In the genomic region with DNA sequence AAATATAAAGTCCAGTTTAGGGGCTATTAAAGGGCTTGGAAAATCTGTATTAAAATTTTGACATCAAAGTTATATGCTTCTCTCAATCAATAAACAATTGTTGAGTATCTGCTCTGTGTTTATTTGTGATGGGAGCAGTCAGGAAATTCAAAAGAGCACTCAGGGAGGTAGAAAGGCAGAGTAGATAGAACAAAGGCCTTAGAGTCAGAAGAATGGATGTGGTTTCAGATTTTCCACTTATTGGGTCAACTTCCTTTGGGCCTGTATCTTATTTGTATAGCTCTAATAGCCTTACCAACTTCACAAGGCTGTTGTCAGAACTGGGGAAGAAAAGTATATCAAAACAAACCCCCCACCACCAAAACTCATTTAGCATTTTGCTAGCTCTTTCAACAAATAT, we compare ENCODE assay signal across 19 cellular contexts.
"Had no signal": no experiment of that assay in that cellular context is flagged by ENCODE, and none has a peak within 500 bp of the region (broad histone marks: within the 10 kb centered on the region; RNA-seq: fewer than 3 reads in every experiment).

No MANE protein-coding gene starts in this region.

- H3K27ac Mint-ChIP-seq: activated T-helper 17 cell treated with anti-CD3 and anti-CD28 coated beads, Interleukin-2, amount 50 U/mL, for 72 hours; natural killer cell; stimulated activated naive CD8-positive, alpha-beta T cell treated with anti-CD3 and anti-CD28 coated beads, Interleukin-15, Interleukin-2, amounts not matched to agents 100 ng/mL and 50 ng/mL, for 24 hours; T-helper 1 cell treated with Interleukin-12 subunit alpha and Interleukin-12 subunit beta and Interleukin-4 antibody, amounts not matched to agents 30 μg/mL and 1 μg/mL, for 36 hours; WTC11 had no signal

- H3K9me3 ChIP-seq: adrenal gland, mucosa of descending colon, psoas muscle, sigmoid colon, upper lobe of right lung had no signal

- H3K4me1 Mint-ChIP-seq: activated T-helper 17 cell treated with anti-CD3 and anti-CD28 coated beads, Interleukin-2, amount 50 U/mL, for 72 hours; natural killer cell had no signal

- ATAC-seq: activated T-helper 17 cell treated with anti-CD3 and anti-CD28 coated beads, Interleukin-2, amount 50 U/mL, for 72 hours; left colon; mucosa of descending colon; natural killer cell; psoas muscle; upper lobe of right lung; WTC11 had no signal

- H3K27me3 ChIP-seq: adrenal gland, sigmoid colon, upper lobe of right lung had no signal

- H3K36me3 Mint-ChIP-seq: brain, natural killer cell, WTC11 had no signal

- H3K9me3 Mint-ChIP-seq: brain; stimulated activated naive CD8-positive, alpha-beta T cell treated with anti-CD3 and anti-CD28 coated beads, Interleukin-15, Interleukin-2, amounts not matched to agents 100 ng/mL and 50 ng/mL, for 24 hours; T-helper 1 cell treated with Interleukin-12 subunit alpha and Interleukin-12 subunit beta and Interleukin-4 antibody, amounts not matched to agents 30 μg/mL and 1 μg/mL, for 36 hours; WTC11 had no signal

- H3K4me3 Mint-ChIP-seq: activated T-helper 17 cell treated with anti-CD3 and anti-CD28 coated beads, Interleukin-2, amount 50 U/mL, for 72 hours; brain; natural killer cell; stimulated activated naive CD8-positive, alpha-beta T cell treated with anti-CD3 and anti-CD28 coated beads, Interleukin-15, Interleukin-2, amounts not matched to agents 100 ng/mL and 50 ng/mL, for 24 hours; T-helper 1 cell treated with Interleukin-12 subunit alpha and Interleukin-12 subunit beta and Interleukin-4 antibody, amounts not matched to agents 30 μg/mL and 1 μg/mL, for 36 hours; WTC11 had no signal

- H3K36me3 ChIP-seq: adrenal gland, sigmoid colon, upper lobe of right lung had no signal

- H3K27me3 Mint-ChIP-seq: activated T-helper 17 cell treated with anti-CD3 and anti-CD28 coated beads, Interleukin-2, amount 50 U/mL, for 72 hours; stimulated activated naive CD8-positive, alpha-beta T cell treated with anti-CD3 and anti-CD28 coated beads, Interleukin-15, Interleukin-2, amounts not matched to agents 100 ng/mL and 50 ng/mL, for 24 hours had no signal

- H3K4me1 ChIP-seq: psoas muscle had no signal

- DNase-seq: activated CD4-positive, alpha-beta T cell treated with anti-CD3 and anti-CD28 coated beads for 48 hours; activated naive CD4-positive, alpha-beta T cell treated with anti-CD3 and anti-CD28 coated beads, Interleukin-2, amount 50 U/mL, for 16 hours; adrenal gland; head of caudate nucleus; left colon; mucosa of descending colon; natural killer cell; occipital lobe; psoas muscle; sigmoid colon; stimulated activated CD4-positive, alpha-beta T cell treated with anti-CD3 and anti-CD28 coated beads, Interleukin-4, amount 100 ng/mL, for 1 hour; stimulated activated CD8-positive, alpha-beta memory T cell treated with anti-CD3 and anti-CD28 coated beads, Interleukin-4, amount 100 ng/mL, for 48 hours; upper lobe of right lung had no signal

- H3K27ac ChIP-seq: adrenal gland, psoas muscle, sigmoid colon, upper lobe of right lung had no signal

- H3K4me3 ChIP-seq: adrenal gland, lung, mucosa of descending colon, psoas muscle, sigmoid colon, upper lobe of right lung had no signal
